8 cellular contexts compared by ENCODE assay signal in the genomic region with DNA sequence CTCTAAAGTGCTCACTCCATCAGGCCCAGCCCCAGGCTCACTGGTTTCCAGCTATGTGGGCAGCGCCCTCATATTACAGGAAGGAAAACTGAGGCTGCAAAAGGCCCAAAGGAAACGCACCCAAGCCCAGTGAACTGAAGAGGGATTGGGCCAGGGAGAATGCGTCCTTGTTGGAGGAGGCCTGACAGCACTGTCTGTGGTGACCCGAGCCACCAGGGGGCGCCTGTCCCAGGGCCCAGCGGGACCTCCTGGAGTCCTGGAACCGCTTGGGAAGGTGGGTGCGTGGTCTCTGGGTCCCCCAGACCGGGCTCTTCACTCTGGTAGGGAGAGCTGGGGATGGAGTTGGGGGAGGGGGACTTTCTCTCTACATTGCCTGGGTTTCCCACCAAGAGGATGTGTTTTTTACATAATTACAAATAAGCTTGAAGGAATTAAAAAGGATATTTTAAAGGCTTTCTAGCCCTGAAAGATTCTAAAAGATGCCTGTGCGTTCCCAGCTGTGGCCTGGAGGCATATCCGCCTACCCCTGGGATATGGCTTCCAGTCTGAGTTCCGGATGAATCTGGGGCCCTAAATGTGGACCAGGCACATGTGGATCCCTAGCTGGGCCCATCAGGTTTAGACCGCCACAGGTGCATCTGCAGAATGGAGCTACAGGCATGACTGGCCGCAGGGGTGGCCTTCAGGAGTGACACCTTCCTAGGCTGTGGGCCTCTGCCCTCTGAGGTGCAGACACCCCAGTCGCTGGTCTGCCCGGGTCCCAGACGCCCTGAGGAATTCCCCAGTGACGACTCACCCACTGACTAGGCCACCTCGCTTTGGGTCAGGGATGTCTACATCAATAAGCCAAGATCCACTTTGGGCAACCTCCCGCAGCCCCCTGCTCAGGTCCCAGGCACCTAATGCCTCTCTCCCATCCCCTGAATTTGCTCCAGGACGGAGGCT. TPM values are rescaled to one million over a fixed set of nuclear protein-coding genes. Genes with fewer than 3 reads are reported as not detected.
DNase-seq lines count a peak whose midpoint lies in the region; ATAC-seq, FAIRE-seq and TF ChIP-seq lines count a peak whose summit lies in the region.

No MANE protein-coding gene starts in this region.

- FAIRE-seq in H54 (lab: Jason Lieb, UNC) (no peak), HepG2 (lab: Jason Lieb, UNC) (peak; percentile 83)

- H2AFZ ChIP-seq in HepG2 (ENCODE audit: low read length): no peak overlapping the region

- intact Hi-C loops in activated CD4-positive, alpha-beta T cell treated with anti-CD3 and anti-CD28 coated beads, Interleukin-2, amount 10 ng/mL, durations not matched to agents 24 days and 14 days (cut with micrococcal nuclease): loop anchor here (1.0 to 2.0 kb wide), 3 partner anchors 21 to 81 kb away; a partner anchor contains a TSS
- intact Hi-C loops in HepG2 (cut with micrococcal nuclease; ENCODE audit: unreplicated experiment): loop anchor here (1.0 to 5.0 kb wide), 3 partner anchors 34 to 478 kb away; a partner anchor contains a TSS

- H3K4me3 ChIP-seq in BLaER1 treated with 17β-estradiol and CSF1 and Interleukin-3, amounts not matched to agents 10 nM and 100 nM: peak overlapping the region in 9 of 10 experiments; percentile 76 to 99 (median 91); a peak in 18 of 20 replicates
- H3K4me3 ChIP-seq in choroid plexus epithelial cell (ENCODE audit: low read depth, low read length): no peak overlapping the region
- H3K4me3 ChIP-seq in HepG2 (replicated peaks in 1 of 3; ENCODE audit: insufficient read depth in 1 of 3, low read depth in 2 of 3, low read length in 3 of 3): no peak overlapping the region

- no peak overlapping the region for H3K4me3 Mint-ChIP-seq in activated CD4-positive, alpha-beta T cell treated with anti-CD3 and anti-CD28 coated beads, Interleukin-2, amount 10 ng/mL, durations not matched to agents 24 days and 14 days

- no peaks in the 10 kb centered on the region for H3K9me3 Mint-ChIP-seq in activated CD4-positive, alpha-beta T cell treated with anti-CD3 and anti-CD28 coated beads, Interleukin-2, amount 10 ng/mL, durations not matched to agents 24 days and 14 days

- peaks cover 47 to 78% (median 70%) of the 10 kb centered on the region in 10 experiments for H3K4me1 ChIP-seq in BLaER1 treated with 17β-estradiol and CSF1 and Interleukin-3, amounts not matched to agents 10 nM and 100 nM
- H3K4me1 ChIP-seq in HepG2 (ENCODE audit: insufficient read depth, low read length): peaks cover 12% of the 10 kb centered on the region; the same call in 1 of the 2 replicates

- TF ChIP-seq CTCF in choroid plexus epithelial cell (conservative IDR thresholded peaks at IDR 0.05; ENCODE audit: low read depth, low read length): peak; percentile 97
- TF ChIP-seq CTCF in HepG2 (CRISPR knock-in tag; IDR thresholded peaks at IDR 0.05): peak; percentile 95

- 10% methylated on average over 8 of the region's 21 CpGs for WGBS in HepG2 (ENCODE audit: low lambda C conversion rate)

- POLR2A ChIA-PET in HepG2 (lab: Yijun Ruan, JAX): interaction anchor here (1.2 kb wide), 1 partner anchor 19 kb away, joined by 3 read pairs; no protein-coding TSS in a partner anchor

- no peak for TF ChIP-seq POLR2A in H54 (IDR thresholded peaks at IDR 0.05; ENCODE audit: low read depth, low read length)
- no peak for TF ChIP-seq POLR2A in HepG2 (IDR thresholded peaks at IDR 0.05; ENCODE audit: insufficient read depth in 1 of 2, low read depth in 2 of 2, low read length in 2 of 2)

- ATAC-seq in HepG2 (peak; percentile 93), GM19023 (IDR thresholded peaks at IDR 0.05; ENCODE audit: unreplicated experiment) (no peak)

- peak; percentile 85 for TF ChIP-seq RAD21 in HepG2 (CRISPR knock-in tag; IDR thresholded peaks at IDR 0.05)

- no peak for TF ChIP-seq EP300 in HepG2 (IDR thresholded peaks at IDR 0.05; ENCODE audit: low read depth in 2 of 2, low read length in 2 of 2)
- no peak for TF ChIP-seq EP300 in HepG2 (CRISPR knock-in tag; IDR thresholded peaks at IDR 0.05; ENCODE audit: borderline replicate concordance)

- peaks cover 66 to 88% (median 81%) of the 10 kb centered on the region in 11 experiments for H3K36me3 ChIP-seq in BLaER1 treated with 17β-estradiol and CSF1 and Interleukin-3, amounts not matched to agents 10 nM and 100 nM
- no peaks in the 10 kb centered on the region for H3K36me3 ChIP-seq in HepG2 (replicated peaks in 1 of 2; ENCODE audit: control insufficient read depth in 1 of 2, insufficient read depth in 2 of 2, low read length in 2 of 2)

- peak overlapping the region; percentile 95 to 100 (median 99) for H3K9ac ChIP-seq in BLaER1 treated with 17β-estradiol and CSF1 and Interleukin-3, amounts not matched to agents 10 nM and 100 nM
- no peak overlapping the region for H3K9ac ChIP-seq in HepG2 (ENCODE audit: insufficient read depth, low read depth, low read length)

- H3K27ac ChIP-seq in BLaER1 treated with 17β-estradiol and CSF1 and Interleukin-3, amounts not matched to agents 10 nM and 100 nM: peak overlapping the region; percentile 94 to 100 (median 99)
- no peak overlapping the region for H3K27ac ChIP-seq in HepG2 (ENCODE audit: extremely low read length, insufficient read depth, low read length)

- no peaks in the 10 kb centered on the region for H3K79me2 ChIP-seq in HepG2 (ENCODE audit: insufficient read depth, low read length)

- CTCF ChIA-PET in HepG2 (lab: Yijun Ruan, JAX; ENCODE audit: low intra/inter-chr PET ratio, low total read pairs): interaction anchor here (1.1 to 3.0 kb wide), 3 partner anchors 23 to 80 kb away, joined by 3 to 35 read pairs (median 9); a partner anchor contains a TSS

- no peaks in the 10 kb centered on the region for H3K27me3 ChIP-seq in BLaER1 treated with 17β-estradiol and CSF1 and Interleukin-3, amounts not matched to agents 10 nM and 100 nM
- H3K27me3 ChIP-seq in HepG2 (ENCODE audit: control insufficient read depth in 1 of 2, insufficient read depth in 2 of 2, low read length in 2 of 2): peaks cover 2% of the 10 kb centered on the region in 2 experiments; a peak in 1 of 5 replicates

- in situ Hi-C loops in HepG2 (cut with HindIII; ENCODE audit: extremely low pct_ligation_motif_present, low pct_unique_long_range_greater_than_20kb): loop anchor here (5.0 to 10.0 kb wide), 2 partner anchors 33 to 81 kb away; a partner anchor contains a TSS

- H3K4me1 Mint-ChIP-seq in activated CD4-positive, alpha-beta T cell treated with anti-CD3 and anti-CD28 coated beads, Interleukin-2, amount 10 ng/mL, durations not matched to agents 24 days and 14 days: peaks cover 17% of the 10 kb centered on the region

- no TSS peak for BruUV-seq in HepG2 (replicated peaks; lab: Mats Ljungman, UMichigan)

- H3K27me3 Mint-ChIP-seq in activated CD4-positive, alpha-beta T cell treated with anti-CD3 and anti-CD28 coated beads, Interleukin-2, amount 10 ng/mL, durations not matched to agents 24 days and 14 days: peaks cover 1% of the 10 kb centered on the region

- H3K36me3 Mint-ChIP-seq in activated CD4-positive, alpha-beta T cell treated with anti-CD3 and anti-CD28 coated beads, Interleukin-2, amount 10 ng/mL, durations not matched to agents 24 days and 14 days (ENCODE audit: low read depth): no peaks in the 10 kb centered on the region

- no peaks in the 10 kb centered on the region for H3K9me3 ChIP-seq in BLaER1 treated with 17β-estradiol and CSF1 and Interleukin-3, amounts not matched to agents 10 nM and 100 nM (replicated peaks in 1 of 11)
- no peaks in the 10 kb centered on the region for H3K9me3 ChIP-seq in HepG2 (ENCODE audit: low read length)

- H3K27ac Mint-ChIP-seq in activated CD4-positive, alpha-beta T cell treated with anti-CD3 and anti-CD28 coated beads, Interleukin-2, amount 10 ng/mL, durations not matched to agents 24 days and 14 days: peak overlapping the region; percentile 41

- peak; percentile 95 for DNase-seq in H54 (ENCODE audit: insufficient read length, low spot score)
- DNase-seq in NCI-H2227 treated with DMSO at 0.1 percent for 48 hours (lab: John Stamatoyannopoulos, UW): peak; percentile 6
- peak; percentile 95 for DNase-seq in activated CD4-positive, alpha-beta T cell treated with anti-CD3 and anti-CD28 coated beads, Interleukin-2, amount 10 ng/mL, durations not matched to agents 24 days and 14 days
- DNase-seq in choroid plexus epithelial cell (ENCODE audit: low read depth): peak; percentile 78
- peak; percentile 60 for DNase-seq in HepG2 (ENCODE audit: low spot score)
- peak; percentile 73 to 87 for DNase-seq in stimulated activated CD4-positive, alpha-beta T cell treated with anti-CD3 and anti-CD28 coated beads, Interleukin-4, amount 100 ng/mL, for 4 hours

- H3K4me2 ChIP-seq in BLaER1 treated with 17β-estradiol and CSF1 and Interleukin-3, amounts not matched to agents 10 nM and 100 nM: peak overlapping the region; percentile 90 to 100 (median 98)
- peak overlapping the region; percentile 21; the same call in 1 of the 2 replicates for H3K4me2 ChIP-seq in HepG2 (ENCODE audit: low read depth, low read length)

- peaks cover 32 to 79% (median 73%) of the 10 kb centered on the region in 11 experiments; a peak in 21 of 22 replicates for H4K20me1 ChIP-seq in BLaER1 treated with 17β-estradiol and CSF1 and Interleukin-3, amounts not matched to agents 10 nM and 100 nM
- H4K20me1 ChIP-seq in HepG2 (ENCODE audit: insufficient read depth, low read length): no peaks in the 10 kb centered on the region

RNA-seq across cellular contexts. Expression of a gene that starts 4.2 kb away (rescaled TPM):
- total RNA-seq in activated CD4-positive, alpha-beta T cell treated with anti-CD3 and anti-CD28 coated beads, Interleukin-2, amount 10 ng/mL, durations not matched to agents 24 days and 14 days: not detected in 2 replicates
- total RNA-seq in HepG2 (2016; rRNA removed; fragmentation: Illumina TruSeq; extraction: Trizol): not detected in 2 replicates
- total RNA-seq in HepG2 (2016; cell fraction: cytosol; rRNA removed; fragmentation: Illumina TruSeq; extraction: Trizol; ENCODE audit: low read depth): not detected in 2 replicates
- total RNA-seq in HepG2 (2016; cell fraction: insoluble cytoplasmic fraction; rRNA removed; fragmentation: Illumina TruSeq; extraction: Trizol): not detected in 2 replicates
- total RNA-seq in HepG2 (2016; cell fraction: membrane; rRNA removed; fragmentation: Illumina TruSeq; extraction: Trizol): not detected in 2 replicates
- total RNA-seq in HepG2 (2016; cell fraction: nucleus; rRNA removed; fragmentation: Illumina TruSeq; extraction: Trizol): not detected in 2 replicates
- not detected in 2 replicates for polyA plus RNA-seq in HepG2 (2011; rRNA removed)
- polyA plus RNA-seq in HepG2 (2011; cell fraction: cytosol; rRNA removed): not detected in 2 replicates
- not detected in 2 replicates for polyA plus RNA-seq in HepG2 (2011; cell fraction: nucleus; rRNA removed)
- not detected in 2 replicates for polyA plus RNA-seq in HepG2 (2012)
- not detected in 2 replicates for polyA plus RNA-seq in HepG2 (2016; cell fraction: cytosol; fragmentation: Illumina TruSeq; extraction: Trizol; ENCODE audit: low read depth)
- polyA plus RNA-seq in HepG2 (2016; cell fraction: insoluble cytoplasmic fraction; fragmentation: Illumina TruSeq; extraction: Trizol; ENCODE audit: low read depth): not detected in 2 replicates
- not detected in 2 replicates for polyA plus RNA-seq in HepG2 (2016; cell fraction: membrane; fragmentation: Illumina TruSeq; extraction: Trizol; ENCODE audit: low read depth)
- polyA plus RNA-seq in HepG2 (2016; cell fraction: nucleus; fragmentation: Illumina TruSeq; extraction: Trizol; ENCODE audit: insufficient read depth, low read depth): not detected in 2 replicates
- 0.61 and 0.70 TPM in 2 replicates for polyA minus RNA-seq in HepG2 (2011; rRNA and poly(A)+ RNA removed; ENCODE audit: low replicate concordance)
- polyA minus RNA-seq in HepG2 (2011; cell fraction: cytosol; rRNA and poly(A)+ RNA removed): not detected in 2 replicates
- polyA minus RNA-seq in HepG2 (2011; cell fraction: nucleus; rRNA and poly(A)+ RNA removed): not detected in 2 replicates

RNA-seq across cellular contexts. Expression of a gene that starts 21.6 kb away (rescaled TPM):
- not detected in 2 replicates for total RNA-seq in activated CD4-positive, alpha-beta T cell treated with anti-CD3 and anti-CD28 coated beads, Interleukin-2, amount 10 ng/mL, durations not matched to agents 24 days and 14 days
- not detected in 2 replicates for total RNA-seq in HepG2 (2016; rRNA removed; fragmentation: Illumina TruSeq; extraction: Trizol)
- not detected in 2 replicates for total RNA-seq in HepG2 (2016; cell fraction: cytosol; rRNA removed; fragmentation: Illumina TruSeq; extraction: Trizol; ENCODE audit: low read depth)
- total RNA-seq in HepG2 (2016; cell fraction: insoluble cytoplasmic fraction; rRNA removed; fragmentation: Illumina TruSeq; extraction: Trizol): not detected in 2 replicates
- total RNA-seq in HepG2 (2016; cell fraction: membrane; rRNA removed; fragmentation: Illumina TruSeq; extraction: Trizol): not detected in 2 replicates
- total RNA-seq in HepG2 (2016; cell fraction: nucleus; rRNA removed; fragmentation: Illumina TruSeq; extraction: Trizol): not detected in 2 replicates
- 0.01 TPM in 1 of 2 replicates, not detected in the other for polyA plus RNA-seq in HepG2 (2011; rRNA removed)
- polyA plus RNA-seq in HepG2 (2011; cell fraction: cytosol; rRNA removed): not detected in 2 replicates
- not detected in 2 replicates for polyA plus RNA-seq in HepG2 (2011; cell fraction: nucleus; rRNA removed)
- not detected in 2 replicates for polyA plus RNA-seq in HepG2 (2012)
- polyA plus RNA-seq in HepG2 (2016; cell fraction: cytosol; fragmentation: Illumina TruSeq; extraction: Trizol; ENCODE audit: low read depth): not detected in 2 replicates
- polyA plus RNA-seq in HepG2 (2016; cell fraction: insoluble cytoplasmic fraction; fragmentation: Illumina TruSeq; extraction: Trizol; ENCODE audit: low read depth): not detected in 2 replicates
- polyA plus RNA-seq in HepG2 (2016; cell fraction: membrane; fragmentation: Illumina TruSeq; extraction: Trizol; ENCODE audit: low read depth): not detected in 2 replicates
- polyA plus RNA-seq in HepG2 (2016; cell fraction: nucleus; fragmentation: Illumina TruSeq; extraction: Trizol; ENCODE audit: insufficient read depth, low read depth): not detected in 2 replicates
- polyA minus RNA-seq in HepG2 (2011; rRNA and poly(A)+ RNA removed; ENCODE audit: low replicate concordance): not detected in 2 replicates
- not detected in 2 replicates for polyA minus RNA-seq in HepG2 (2011; cell fraction: cytosol; rRNA and poly(A)+ RNA removed)
- polyA minus RNA-seq in HepG2 (2011; cell fraction: nucleus; rRNA and poly(A)+ RNA removed): not detected in 2 replicates

RNA-seq across cellular contexts. Expression of a gene that starts 34.2 kb away (rescaled TPM):
- total RNA-seq in activated CD4-positive, alpha-beta T cell treated with anti-CD3 and anti-CD28 coated beads, Interleukin-2, amount 10 ng/mL, durations not matched to agents 24 days and 14 days: 13.2 and 13.3 TPM in 2 replicates
- total RNA-seq in HepG2 (2016; rRNA removed; fragmentation: Illumina TruSeq; extraction: Trizol): 7.2 and 15.3 TPM in 2 replicates
- total RNA-seq in HepG2 (2016; cell fraction: cytosol; rRNA removed; fragmentation: Illumina TruSeq; extraction: Trizol; ENCODE audit: low read depth): 5.8 and 6.7 TPM in 2 replicates
- 5.9 and 15.1 TPM in 2 replicates for total RNA-seq in HepG2 (2016; cell fraction: insoluble cytoplasmic fraction; rRNA removed; fragmentation: Illumina TruSeq; extraction: Trizol)
- total RNA-seq in HepG2 (2016; cell fraction: membrane; rRNA removed; fragmentation: Illumina TruSeq; extraction: Trizol): 12.4 and 12.8 TPM in 2 replicates
- total RNA-seq in HepG2 (2016; cell fraction: nucleus; rRNA removed; fragmentation: Illumina TruSeq; extraction: Trizol): 13.7 and 15.1 TPM in 2 replicates
- 30.5 and 40.7 TPM in 2 replicates for polyA plus RNA-seq in HepG2 (2011; rRNA removed)
- polyA plus RNA-seq in HepG2 (2011; cell fraction: cytosol; rRNA removed): 23.0 and 34.8 TPM in 2 replicates
- polyA plus RNA-seq in HepG2 (2011; cell fraction: nucleus; rRNA removed): 143 and 176 TPM in 2 replicates
- polyA plus RNA-seq in HepG2 (2012): 13.2 and 20.5 TPM in 2 replicates
- polyA plus RNA-seq in HepG2 (2016; cell fraction: cytosol; fragmentation: Illumina TruSeq; extraction: Trizol; ENCODE audit: low read depth): 9.4 and 9.7 TPM in 2 replicates
- 6.9 and 7.7 TPM in 2 replicates for polyA plus RNA-seq in HepG2 (2016; cell fraction: insoluble cytoplasmic fraction; fragmentation: Illumina TruSeq; extraction: Trizol; ENCODE audit: low read depth)
- 11.6 and 15.3 TPM in 2 replicates for polyA plus RNA-seq in HepG2 (2016; cell fraction: membrane; fragmentation: Illumina TruSeq; extraction: Trizol; ENCODE audit: low read depth)
- 31.2 and 34.6 TPM in 2 replicates for polyA plus RNA-seq in HepG2 (2016; cell fraction: nucleus; fragmentation: Illumina TruSeq; extraction: Trizol; ENCODE audit: insufficient read depth, low read depth)
- polyA minus RNA-seq in HepG2 (2011; rRNA and poly(A)+ RNA removed; ENCODE audit: low replicate concordance): 14.8 and 27.8 TPM in 2 replicates
- polyA minus RNA-seq in HepG2 (2011; cell fraction: cytosol; rRNA and poly(A)+ RNA removed): 8.2 and 8.5 TPM in 2 replicates
- polyA minus RNA-seq in HepG2 (2011; cell fraction: nucleus; rRNA and poly(A)+ RNA removed): 15.2 and 17.7 TPM in 2 replicates

RNA-seq across cellular contexts. Expression of a gene that starts 52.1 kb away (rescaled TPM):
- total RNA-seq in activated CD4-positive, alpha-beta T cell treated with anti-CD3 and anti-CD28 coated beads, Interleukin-2, amount 10 ng/mL, durations not matched to agents 24 days and 14 days: 230 and 234 TPM in 2 replicates
- total RNA-seq in HepG2 (2016; rRNA removed; fragmentation: Illumina TruSeq; extraction: Trizol): 214 and 279 TPM in 2 replicates
- 50.9 and 53.3 TPM in 2 replicates for total RNA-seq in HepG2 (2016; cell fraction: cytosol; rRNA removed; fragmentation: Illumina TruSeq; extraction: Trizol; ENCODE audit: low read depth)
- 219 and 288 TPM in 2 replicates for total RNA-seq in HepG2 (2016; cell fraction: insoluble cytoplasmic fraction; rRNA removed; fragmentation: Illumina TruSeq; extraction: Trizol)
- total RNA-seq in HepG2 (2016; cell fraction: membrane; rRNA removed; fragmentation: Illumina TruSeq; extraction: Trizol): 67.5 and 75.1 TPM in 2 replicates
- 86.3 and 92.9 TPM in 2 replicates for total RNA-seq in HepG2 (2016; cell fraction: nucleus; rRNA removed; fragmentation: Illumina TruSeq; extraction: Trizol)
- polyA plus RNA-seq in HepG2 (2011; rRNA removed): 66.7 and 75.8 TPM in 2 replicates
- polyA plus RNA-seq in HepG2 (2011; cell fraction: cytosol; rRNA removed): 95.2 and 102 TPM in 2 replicates
- 41.7 and 44.9 TPM in 2 replicates for polyA plus RNA-seq in HepG2 (2011; cell fraction: nucleus; rRNA removed)
- 71.8 and 98.0 TPM in 2 replicates for polyA plus RNA-seq in HepG2 (2012)
- polyA plus RNA-seq in HepG2 (2016; cell fraction: cytosol; fragmentation: Illumina TruSeq; extraction: Trizol; ENCODE audit: low read depth): 52.7 and 54.7 TPM in 2 replicates
- 298 and 314 TPM in 2 replicates for polyA plus RNA-seq in HepG2 (2016; cell fraction: insoluble cytoplasmic fraction; fragmentation: Illumina TruSeq; extraction: Trizol; ENCODE audit: low read depth)
- polyA plus RNA-seq in HepG2 (2016; cell fraction: membrane; fragmentation: Illumina TruSeq; extraction: Trizol; ENCODE audit: low read depth): 58.7 and 63.6 TPM in 2 replicates
- 117 and 127 TPM in 2 replicates for polyA plus RNA-seq in HepG2 (2016; cell fraction: nucleus; fragmentation: Illumina TruSeq; extraction: Trizol; ENCODE audit: insufficient read depth, low read depth)
- polyA minus RNA-seq in HepG2 (2011; rRNA and poly(A)+ RNA removed; ENCODE audit: low replicate concordance): 52.6 and 310 TPM in 2 replicates
- polyA minus RNA-seq in HepG2 (2011; cell fraction: cytosol; rRNA and poly(A)+ RNA removed): 39.1 and 44.3 TPM in 2 replicates
- 51.1 and 58.3 TPM in 2 replicates for polyA minus RNA-seq in HepG2 (2011; cell fraction: nucleus; rRNA and poly(A)+ RNA removed)

Comparison
In these comparisons a context has a peak if more than half of its experiments do, and no peak if none do; other contexts are left out.
1. H3K4me3 ChIP-seq: peak in BLaER1 treated with 17β-estradiol and CSF1 and Interleukin-3, amounts not matched to agents 10 nM and 100 nM (9 of 10); none in choroid plexus epithelial cell (single experiment) and HepG2 (0 of 3).
2. DNase-seq: peak in every context shown above with its lines; median percentile 95 in H54; 95 in activated CD4-positive, alpha-beta T cell treated with anti-CD3 and anti-CD28 coated beads, Interleukin-2, amount 10 ng/mL, durations not matched to agents 24 days and 14 days; 80 in stimulated activated CD4-positive, alpha-beta T cell treated with anti-CD3 and anti-CD28 coated beads, Interleukin-4, amount 100 ng/mL, for 4 hours; 78 in choroid plexus epithelial cell; 60 in HepG2; 6 in NCI-H2227 treated with DMSO at 0.1 percent for 48 hours.